In the genomic region with DNA sequence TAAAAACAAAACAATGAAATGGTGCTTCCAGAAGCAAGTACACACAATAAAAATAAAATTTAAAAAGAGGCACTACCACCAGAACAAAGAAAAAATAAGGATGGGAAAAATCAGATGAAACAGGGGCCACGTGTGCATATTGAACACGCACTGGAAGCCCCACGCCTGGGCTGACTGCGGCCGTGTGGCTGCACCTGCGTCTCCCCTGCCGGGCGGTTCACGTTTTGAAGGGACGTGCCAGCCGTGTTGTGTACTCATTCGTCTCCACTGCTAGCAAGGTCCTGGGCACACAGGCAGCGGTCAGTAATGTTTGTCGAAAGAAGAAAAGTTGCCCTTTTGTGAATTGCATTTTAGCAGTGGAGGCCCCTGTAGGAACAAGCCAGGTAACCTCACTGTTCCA, we compare ENCODE assay signal across 29 cellular contexts.
"Had no signal": no experiment of that assay in that cellular context is flagged by ENCODE, and none has a peak within 500 bp of the region (broad histone marks: within the 10 kb centered on the region; RNA-seq: fewer than 3 reads in every experiment).

No MANE protein-coding gene starts in this region.

- H3K4me1 ChIP-seq: neural progenitor cell, parathyroid adenoma, psoas muscle, sigmoid colon, suprapubic skin, testis, transverse colon, upper lobe of right lung, uterus had no signal

- H3K27ac ChIP-seq: neural progenitor cell, ovary, parathyroid adenoma, psoas muscle, right lobe of liver, sigmoid colon, suprapubic skin, testis, tibial artery, transverse colon, upper lobe of right lung, uterus had no signal

- H3K9ac ChIP-seq: neural progenitor cell, parathyroid adenoma had no signal

- H3K79me2 ChIP-seq: parathyroid adenoma had no signal

- H3K9me3 Mint-ChIP-seq: natural killer cell; nephron; neural progenitor cell; stimulated activated memory B cell treated with anti-CD40 and anti-IgM and Interleukin-4, amounts not matched to agents 10 μg/mL and 1 μg/mL and 100 μg/mL, for 72 hours; stimulated activated naive CD8-positive, alpha-beta T cell treated with anti-CD3 and anti-CD28 coated beads, Interleukin-15, amount 100 ng/mL, for 72 hours; type B pancreatic cell had no signal

- H3K4me1 Mint-ChIP-seq: natural killer cell; nephron; stimulated activated memory B cell treated with anti-CD40 and anti-IgM and Interleukin-4, amounts not matched to agents 10 μg/mL and 1 μg/mL and 100 μg/mL, for 72 hours; stimulated activated naive CD8-positive, alpha-beta T cell treated with anti-CD3 and anti-CD28 coated beads, Interleukin-15, amount 100 ng/mL, for 72 hours had no signal

- H3K27me3 ChIP-seq: neural progenitor cell, ovary, right lobe of liver, suprapubic skin, testis, tibial artery, transverse colon, upper lobe of right lung, uterus had no signal

- H3K4me3 Mint-ChIP-seq: natural killer cell; nephron; neural progenitor cell; stimulated activated memory B cell treated with anti-CD40 and anti-IgM and Interleukin-4, amounts not matched to agents 10 μg/mL and 1 μg/mL and 100 μg/mL, for 72 hours; stimulated activated naive CD8-positive, alpha-beta T cell treated with anti-CD3 and anti-CD28 coated beads, Interleukin-15, amount 100 ng/mL, for 72 hours; type B pancreatic cell had no signal

- H3K36me3 Mint-ChIP-seq: natural killer cell; neural progenitor cell; stimulated activated memory B cell treated with anti-CD40 and anti-IgM and Interleukin-4, amounts not matched to agents 10 μg/mL and 1 μg/mL and 100 μg/mL, for 72 hours; type B pancreatic cell had no signal

- H3K4me2 ChIP-seq: neural progenitor cell had no signal

- FAIRE-seq: small intestine had no signal

- H3K9me3 ChIP-seq: ovary, psoas muscle, right lobe of liver, sigmoid colon, suprapubic skin, testis, tibial artery, transverse colon, upper lobe of right lung, uterus had no signal

- H3K4me3 ChIP-seq: neural progenitor cell, ovary, psoas muscle, right lobe of liver, sigmoid colon, suprapubic skin, testis, tibial artery, transverse colon, upper lobe of right lung, uterus had no signal

- H3K36me3 ChIP-seq: neural progenitor cell, ovary, right lobe of liver, sigmoid colon, suprapubic skin, tibial artery, transverse colon, upper lobe of right lung, uterus had no signal

- DNase-seq: natural killer cell; occipital lobe; ovary; psoas muscle; right cardiac atrium; right lobe of liver; sigmoid colon; small intestine; stimulated activated CD4-positive, alpha-beta T cell treated with anti-CD3 and anti-CD28 coated beads, Interleukin-12 subunit alpha, Interleukin-12 subunit beta, amount 100 ng/mL, for 4 hours; stimulated activated CD4-positive, alpha-beta T cell treated with anti-CD3 and anti-CD28 coated beads, Interleukin-1b, Interleukin-23, amount 100 ng/mL, for 48 hours; stimulated activated CD4-positive, alpha-beta T cell treated with anti-CD3 and anti-CD28 coated beads, Interleukin-4, amount 100 ng/mL, for 1 hour; stimulated activated CD4-positive, alpha-beta T cell treated with anti-CD3 and anti-CD28 coated beads, Interleukin-4, amount 100 ng/mL, for 4 hours; stimulated activated CD8-positive, alpha-beta memory T cell treated with anti-CD3 and anti-CD28 coated beads, Interleukin-4, amount 100 ng/mL, for 48 hours; stimulated activated naive CD4-positive, alpha-beta T cell; stimulated activated naive CD8-positive, alpha-beta T cell treated with anti-CD3 and anti-CD28 coated beads, Interleukin-15, amount 100 ng/mL, for 72 hours; stimulated activated naive CD8-positive, alpha-beta T cell treated with anti-CD3 and anti-CD28 coated beads, Interleukin-15, Interleukin-2, amounts not matched to agents 100 U/mL and 50 U/mL, for 24 hours; substantia nigra; testis; tibial artery; transverse colon; upper lobe of right lung; uterus had no signal

- H3K27ac Mint-ChIP-seq: natural killer cell; nephron; neural progenitor cell; progenitor cell of endocrine pancreas; stimulated activated memory B cell treated with anti-CD40 and anti-IgM and Interleukin-4, amounts not matched to agents 10 μg/mL and 1 μg/mL and 100 μg/mL, for 72 hours; stimulated activated naive CD8-positive, alpha-beta T cell treated with anti-CD3 and anti-CD28 coated beads, Interleukin-15, amount 100 ng/mL, for 72 hours; type B pancreatic cell had no signal

- H2AFZ ChIP-seq: neural progenitor cell, parathyroid adenoma had no signal
